10 cellular contexts compared by ENCODE assay signal in genomic region chr17:35726609-35727460, GRCh38. TPM values are rescaled to one million over a fixed set of nuclear protein-coding genes. Genes with fewer than 3 reads are reported as not detected.
A peak's percentile ranks its signal among the peaks of the same experiment; 100 is the strongest.
DNase-seq lines count a peak whose midpoint lies in the region; ATAC-seq and TF ChIP-seq lines count a peak whose summit lies in the region.
"Had no signal": no experiment of that assay in that cellular context is flagged by ENCODE, and none has a peak within 500 bp of the region (broad histone marks: within the 10 kb centered on the region; RNA-seq: fewer than 3 reads in every experiment).

No MANE protein-coding gene starts in this region.

- H3K27me3 ChIP-seq in PC-3 (ENCODE audit: low read length) (no peaks in the 10 kb centered on the region), skeletal muscle satellite cell (ENCODE audit: control insufficient read depth, insufficient read depth, low read length) (no peaks in the 10 kb centered on the region)

- no peak overlapping the region for H3K27ac ChIP-seq in PC-3 (ENCODE audit: low read length)

- TF ChIP-seq CTCF in PC-3 (conservative IDR thresholded peaks at IDR 0.05; ENCODE audit: low read depth, low read length) (no peak), foreskin fibroblast (IDR thresholded peaks at IDR 0.05; ENCODE audit: low read depth, low read length) (no peak)

- H3K4me1 ChIP-seq in PC-3 (ENCODE audit: insufficient read depth, low read length) (no peaks in the 10 kb centered on the region), skeletal muscle satellite cell (ENCODE audit: control insufficient read depth, insufficient read depth, low read length) (peaks cover 27% of the 10 kb centered on the region)

- POLR2A ChIA-PET in PC-3 (lab: Charles Lee; ENCODE audit: unreplicated experiment) = no interaction called here

- intact Hi-C loops in PC-3 (cut with micrococcal nuclease) = no loop called here

- BruUV-seq in PC-3 (replicated peaks; lab: Mats Ljungman, UMichigan) = no TSS peak

- no peaks in the 10 kb centered on the region for H3K9me2 ChIP-seq in PC-3 (replicated peaks; ENCODE audit: low read length)

- no peaks in the 10 kb centered on the region for H3K79me2 ChIP-seq in PC-3 (ENCODE audit: low read length)

- no peak overlapping the region for H3K4me3 ChIP-seq in PC-3 (ENCODE audit: low read length)
- no peak overlapping the region for H3K4me3 ChIP-seq in foreskin fibroblast (ENCODE audit: low read depth in 1 of 2, low read length in 2 of 2)
- H3K4me3 ChIP-seq in skeletal muscle satellite cell (ENCODE audit: low read length) = no peak overlapping the region

- CTCF ChIA-PET in PC-3 (lab: Charles Lee) = no interaction called here

- no peak overlapping the region for H2AFZ ChIP-seq in PC-3 (ENCODE audit: low read length)

- peaks cover 19% of the 10 kb centered on the region for H3K36me3 ChIP-seq in PC-3 (ENCODE audit: low read depth, low read length)
- peaks cover 37% of the 10 kb centered on the region for H3K36me3 ChIP-seq in skeletal muscle satellite cell (ENCODE audit: insufficient read depth, low read length)

- H3K4me2 ChIP-seq in PC-3 (ENCODE audit: low read length) (no peak overlapping the region), skeletal muscle satellite cell (ENCODE audit: low read length) (peak overlapping the region; percentile 28)

- no peak overlapping the region for H3K9ac ChIP-seq in PC-3 (ENCODE audit: low read length)
- peak overlapping the region; percentile 25 for H3K9ac ChIP-seq in skeletal muscle satellite cell (ENCODE audit: low read depth, low read length)

- no peaks in the 10 kb centered on the region for H3F3A ChIP-seq in PC-3 (ENCODE audit: low read length, unreplicated experiment)

- H3K9me3 ChIP-seq in PC-3 (ENCODE audit: low read length) (no peaks in the 10 kb centered on the region), skeletal muscle satellite cell (replicated peaks; ENCODE audit: low read length) (no peaks in the 10 kb centered on the region)

- DNase-seq in H4 (ENCODE audit: low spot score) (peak; percentile 43), PC-3 (peak; percentile 58), foreskin fibroblast (peak; percentile 94 to 97), mesenteric fat pad (ENCODE audit: low spot score) (no peak), occipital lobe (lab: John Stamatoyannopoulos, UW) (no peak)
- DNase-seq: NCI-H524 treated with DMSO at 0.1 percent for 48 hours had no signal

- ATAC-seq in PC-3 (no peak), GM21447 (IDR thresholded peaks at IDR 0.05; ENCODE audit: unreplicated experiment) (no peak)

- H4K20me1 ChIP-seq in PC-3 (ENCODE audit: low read length) = no peaks in the 10 kb centered on the region

RNA-seq across cellular contexts. Expression of gene RASL10B, which starts 4.6 kb away (rescaled TPM):
- 6.2 and 6.4 TPM in 2 replicates for total RNA-seq in H4 (2014; rRNA removed; shearing (Covaris generic))
- total RNA-seq in PC-3 (2014; rRNA removed) (0.52 and 0.77 TPM in 2 replicates), mesenteric fat pad (24.3 TPM), occipital lobe (5.1 TPM)
- total RNA-seq in skeletal muscle satellite cell (2012; rRNA removed) = 0.22 and 0.25 TPM in 2 replicates

RNA-seq across cellular contexts. Expression of gene GAS2L2, which starts 26.2 kb away (rescaled TPM):
- 0.04 TPM in 2 replicates for total RNA-seq in H4 (2014; rRNA removed; shearing (Covaris generic))
- total RNA-seq in PC-3 (2014; rRNA removed) = not detected in 2 replicates
- total RNA-seq in skeletal muscle satellite cell (2012; rRNA removed) = under 0.01 TPM in 1 of 2 replicates, not detected in the other
- 1.2 TPM for total RNA-seq in mesenteric fat pad
- 0.16 TPM for total RNA-seq in occipital lobe

RNA-seq across cellular contexts. Expression of gene C17orf50, which starts 33.9 kb away (rescaled TPM):
- not detected in 2 replicates for total RNA-seq in H4 (2014; rRNA removed; shearing (Covaris generic))
- total RNA-seq in PC-3 (2014; rRNA removed) (not detected in 2 replicates), mesenteric fat pad (not detected), occipital lobe (not detected)
- not detected in 2 replicates for total RNA-seq in skeletal muscle satellite cell (2012; rRNA removed)
- total RNA-seq: activated T-helper 1 cell treated with anti-CD3 and anti-CD28 coated beads, Interleukin-12 subunit alpha, Interleukin-12 subunit beta, Interleukin-2, Interleukin-4 antibody, amounts not matched to agents 30 ng/mL and 10 ng/mL and 1 ng/mL, durations not matched to agents 14 hours and 24 hours and 36 hours; lower leg skin had no signal

Comparison
In these comparisons a context has a peak if more than half of its experiments do, and no peak if none do; other contexts are left out.
1. DNase-seq: peak in H4 (single experiment), PC-3 (single experiment) and foreskin fibroblast (2 of 2); none in mesenteric fat pad (single experiment) and occipital lobe (single experiment).